In genomic region chr16:89536371-89536770, GRCh38 we compare ENCODE assay signal across 1 cellular context.
TF ChIP-seq lines count a peak whose summit lies in the region.

No MANE protein-coding gene starts in this region.

TF ChIP-seq in HepG2, 621 proteins besides CTCF, POLR2A, EP300 and RAD21:
- TF ChIP-seq ISL2 (CRISPR knock-in tag; IDR thresholded peaks at IDR 0.05) (no peak), HNRNPL (IDR thresholded peaks at IDR 0.05; ENCODE audit: low read depth, low read length) (0 out of 2 replicates have a peak, but pooled peaks have one; percentile 38), AGO1 (IDR thresholded peaks at IDR 0.05; ENCODE audit: low read depth, low read length, poor library complexity, severe bottlenecking) (no peak)
TF ChIP-seq in HepG2: peak in this region for 1.
